Comparison of ENCODE assay signal across 1 cellular context in the genomic region with DNA sequence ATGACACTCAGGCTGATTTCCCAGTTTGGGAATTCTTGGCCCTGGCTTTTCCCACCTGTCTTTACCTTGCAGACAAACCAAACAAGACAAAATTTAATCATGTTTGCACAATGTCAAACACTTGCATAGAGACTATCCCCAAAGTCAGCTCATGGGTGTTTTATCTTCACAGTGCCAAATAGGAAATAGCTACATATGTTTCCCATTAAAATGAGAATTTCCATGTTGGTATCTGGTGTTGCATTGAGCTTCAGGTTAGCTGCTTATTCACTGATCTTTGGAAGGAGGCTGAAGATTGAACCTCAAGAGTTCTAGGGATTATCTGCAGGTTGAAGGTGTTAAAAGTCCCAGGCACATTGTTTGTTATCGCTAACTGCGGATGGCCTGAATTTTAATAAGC.
TF ChIP-seq lines count a peak whose summit lies in the region.

No MANE protein-coding gene starts in this region.

TF ChIP-seq in SK-N-SH, 30 proteins besides CTCF, POLR2A, EP300 and RAD21 (continued from another document):
- TF ChIP-seq, protein P1, sequence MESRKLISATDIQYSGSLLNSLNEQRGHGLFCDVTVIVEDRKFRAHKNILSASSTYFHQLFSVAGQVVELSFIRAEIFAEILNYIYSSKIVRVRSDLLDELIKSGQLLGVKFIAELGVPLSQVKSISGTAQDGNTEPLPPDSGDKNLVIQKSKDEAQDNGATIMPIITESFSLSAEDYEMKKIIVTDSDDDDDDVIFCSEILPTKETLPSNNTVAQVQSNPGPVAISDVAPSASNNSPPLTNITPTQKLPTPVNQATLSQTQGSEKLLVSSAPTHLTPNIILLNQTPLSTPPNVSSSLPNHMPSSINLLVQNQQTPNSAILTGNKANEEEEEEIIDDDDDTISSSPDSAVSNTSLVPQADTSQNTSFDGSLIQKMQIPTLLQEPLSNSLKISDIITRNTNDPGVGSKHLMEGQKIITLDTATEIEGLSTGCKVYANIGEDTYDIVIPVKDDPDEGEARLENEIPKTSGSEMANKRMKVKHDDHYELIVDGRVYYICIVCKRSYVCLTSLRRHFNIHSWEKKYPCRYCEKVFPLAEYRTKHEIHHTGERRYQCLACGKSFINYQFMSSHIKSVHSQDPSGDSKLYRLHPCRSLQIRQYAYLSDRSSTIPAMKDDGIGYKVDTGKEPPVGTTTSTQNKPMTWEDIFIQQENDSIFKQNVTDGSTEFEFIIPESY (IDR thresholded peaks at IDR 0.05; ENCODE audit: borderline replicate concordance, low read depth), result no peak
- no peak for TF ChIP-seq SIN3A (IDR thresholded peaks at IDR 0.05; ENCODE audit: borderline replicate concordance, low read depth, low read length)
- TF ChIP-seq, protein P2, sequence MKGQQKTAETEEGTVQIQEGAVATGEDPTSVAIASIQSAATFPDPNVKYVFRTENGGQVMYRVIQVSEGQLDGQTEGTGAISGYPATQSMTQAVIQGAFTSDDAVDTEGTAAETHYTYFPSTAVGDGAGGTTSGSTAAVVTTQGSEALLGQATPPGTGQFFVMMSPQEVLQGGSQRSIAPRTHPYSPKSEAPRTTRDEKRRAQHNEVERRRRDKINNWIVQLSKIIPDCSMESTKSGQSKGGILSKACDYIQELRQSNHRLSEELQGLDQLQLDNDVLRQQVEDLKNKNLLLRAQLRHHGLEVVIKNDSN (IDR thresholded peaks at IDR 0.05; ENCODE audit: borderline replicate concordance, low read depth), result no peak
- TF ChIP-seq NFIC (IDR thresholded peaks at IDR 0.05; ENCODE audit: borderline replicate concordance), result no peak
- TF ChIP-seq, protein P3, sequence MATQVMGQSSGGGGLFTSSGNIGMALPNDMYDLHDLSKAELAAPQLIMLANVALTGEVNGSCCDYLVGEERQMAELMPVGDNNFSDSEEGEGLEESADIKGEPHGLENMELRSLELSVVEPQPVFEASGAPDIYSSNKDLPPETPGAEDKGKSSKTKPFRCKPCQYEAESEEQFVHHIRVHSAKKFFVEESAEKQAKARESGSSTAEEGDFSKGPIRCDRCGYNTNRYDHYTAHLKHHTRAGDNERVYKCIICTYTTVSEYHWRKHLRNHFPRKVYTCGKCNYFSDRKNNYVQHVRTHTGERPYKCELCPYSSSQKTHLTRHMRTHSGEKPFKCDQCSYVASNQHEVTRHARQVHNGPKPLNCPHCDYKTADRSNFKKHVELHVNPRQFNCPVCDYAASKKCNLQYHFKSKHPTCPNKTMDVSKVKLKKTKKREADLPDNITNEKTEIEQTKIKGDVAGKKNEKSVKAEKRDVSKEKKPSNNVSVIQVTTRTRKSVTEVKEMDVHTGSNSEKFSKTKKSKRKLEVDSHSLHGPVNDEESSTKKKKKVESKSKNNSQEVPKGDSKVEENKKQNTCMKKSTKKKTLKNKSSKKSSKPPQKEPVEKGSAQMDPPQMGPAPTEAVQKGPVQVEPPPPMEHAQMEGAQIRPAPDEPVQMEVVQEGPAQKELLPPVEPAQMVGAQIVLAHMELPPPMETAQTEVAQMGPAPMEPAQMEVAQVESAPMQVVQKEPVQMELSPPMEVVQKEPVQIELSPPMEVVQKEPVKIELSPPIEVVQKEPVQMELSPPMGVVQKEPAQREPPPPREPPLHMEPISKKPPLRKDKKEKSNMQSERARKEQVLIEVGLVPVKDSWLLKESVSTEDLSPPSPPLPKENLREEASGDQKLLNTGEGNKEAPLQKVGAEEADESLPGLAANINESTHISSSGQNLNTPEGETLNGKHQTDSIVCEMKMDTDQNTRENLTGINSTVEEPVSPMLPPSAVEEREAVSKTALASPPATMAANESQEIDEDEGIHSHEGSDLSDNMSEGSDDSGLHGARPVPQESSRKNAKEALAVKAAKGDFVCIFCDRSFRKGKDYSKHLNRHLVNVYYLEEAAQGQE (IDR thresholded peaks at IDR 0.05; ENCODE audit: low read depth, low read length), result no peak
- TF ChIP-seq, protein P4, sequence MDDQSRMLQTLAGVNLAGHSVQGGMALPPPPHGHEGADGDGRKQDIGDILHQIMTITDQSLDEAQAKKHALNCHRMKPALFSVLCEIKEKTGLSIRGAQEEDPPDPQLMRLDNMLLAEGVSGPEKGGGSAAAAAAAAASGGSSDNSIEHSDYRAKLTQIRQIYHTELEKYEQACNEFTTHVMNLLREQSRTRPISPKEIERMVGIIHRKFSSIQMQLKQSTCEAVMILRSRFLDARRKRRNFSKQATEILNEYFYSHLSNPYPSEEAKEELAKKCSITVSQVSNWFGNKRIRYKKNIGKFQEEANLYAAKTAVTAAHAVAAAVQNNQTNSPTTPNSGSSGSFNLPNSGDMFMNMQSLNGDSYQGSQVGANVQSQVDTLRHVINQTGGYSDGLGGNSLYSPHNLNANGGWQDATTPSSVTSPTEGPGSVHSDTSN (IDR thresholded peaks at IDR 0.05), result no peak; the same call in 1 of the 2 replicates
- TF ChIP-seq POLR2AphosphoS5 (IDR thresholded peaks at IDR 0.05; ENCODE audit: low read depth, low read length), result peak; percentile 22; the same call in 1 of the 2 replicates
- TF ChIP-seq, protein P5, sequence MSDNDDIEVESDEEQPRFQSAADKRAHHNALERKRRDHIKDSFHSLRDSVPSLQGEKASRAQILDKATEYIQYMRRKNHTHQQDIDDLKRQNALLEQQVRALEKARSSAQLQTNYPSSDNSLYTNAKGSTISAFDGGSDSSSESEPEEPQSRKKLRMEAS (IDR thresholded peaks at IDR 0.05; ENCODE audit: low read depth), result no peak
